ENCODE assay signal across 17 cellular contexts in the genomic region with DNA sequence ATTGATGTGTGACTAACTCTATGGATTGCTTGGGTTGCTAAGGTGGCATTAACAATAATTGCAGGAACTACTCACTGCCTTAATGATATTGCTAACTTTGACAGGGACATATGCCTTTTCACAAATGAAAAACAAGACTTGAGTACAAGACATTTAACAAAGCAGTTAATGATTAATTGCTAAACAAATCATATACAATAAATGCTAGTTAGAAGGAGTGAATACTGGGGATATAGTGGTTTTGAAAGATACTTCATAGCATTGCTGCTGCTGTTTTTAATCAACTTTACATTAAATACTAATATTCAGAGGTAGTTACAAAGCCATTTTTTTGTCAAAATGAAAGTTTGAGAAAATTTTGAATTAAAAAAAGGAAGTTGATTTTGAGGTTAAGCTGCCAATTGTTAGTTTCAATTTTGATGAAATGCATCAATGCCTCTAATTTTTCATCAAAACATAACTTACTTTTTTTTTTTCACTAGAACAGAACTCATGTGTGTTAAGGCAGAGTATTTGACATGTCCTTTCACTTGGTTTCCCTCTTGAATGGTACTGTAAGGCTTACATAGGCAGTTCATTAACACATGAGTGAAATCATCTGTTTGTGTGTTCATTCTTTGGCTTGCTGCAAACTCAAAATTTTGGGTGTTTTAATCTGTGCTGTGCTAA.
DNase-seq lines count a peak whose midpoint lies in the region; ATAC-seq and TF ChIP-seq lines count a peak whose summit lies in the region.
"Had no signal": no experiment of that assay in that cellular context is flagged by ENCODE, and none has a peak within 500 bp of the region (broad histone marks: within the 10 kb centered on the region; RNA-seq: fewer than 3 reads in every experiment).

No MANE protein-coding gene starts in this region.

- H3K4me1 ChIP-seq in OCI-LY3 (ENCODE audit: low read length): peaks cover 40% of the 10 kb centered on the region
- no peaks in the 10 kb centered on the region for H3K4me1 ChIP-seq in trophoblast cell (ENCODE audit: control insufficient read depth in 1 of 2, insufficient read depth in 2 of 2, low read length in 2 of 2)
- H3K4me1 ChIP-seq in ascending aorta: no peaks in the 10 kb centered on the region

- H2AFZ ChIP-seq in OCI-LY3 (ENCODE audit: low read depth, low read length) (no peak overlapping the region), trophoblast cell (ENCODE audit: insufficient read depth, low read length, poor library complexity) (no peak overlapping the region)

- no peak overlapping the region for H3K4ac ChIP-seq in trophoblast cell (ENCODE audit: low read depth, low read length)

- no peak overlapping the region for H2BK5ac ChIP-seq in trophoblast cell (ENCODE audit: low read depth, low read length, poor library complexity)

- H3K23ac ChIP-seq in trophoblast cell (ENCODE audit: low read length): no peak overlapping the region

- H3K4me2 ChIP-seq in OCI-LY3 (ENCODE audit: low read length): peak overlapping the region; percentile 43
- H3K4me2 ChIP-seq in trophoblast cell (ENCODE audit: low read length): no peak overlapping the region

- H2BK120ac ChIP-seq in trophoblast cell (ENCODE audit: insufficient read depth, low read length, poor library complexity): no peak overlapping the region

- no peak overlapping the region for H3K27ac Mint-ChIP-seq in nephron progenitor cell
- H3K27ac Mint-ChIP-seq: activated naive CD4-positive, alpha-beta T cell treated with anti-CD3 and anti-CD28 coated beads for 36 hours; stimulated activated effector memory CD8-positive, alpha-beta T cell treated with anti-CD3 and anti-CD28 coated beads, Interleukin-12 subunit alpha, Interleukin-12 subunit beta, amount 100 ng/mL, for 72 hours had no signal

- no peak overlapping the region for H3K4me3 Mint-ChIP-seq in nephron progenitor cell
- H3K4me3 Mint-ChIP-seq: activated naive CD4-positive, alpha-beta T cell treated with anti-CD3 and anti-CD28 coated beads for 36 hours; central memory CD8-positive, alpha-beta T cell; stimulated activated effector memory CD8-positive, alpha-beta T cell treated with anti-CD3 and anti-CD28 coated beads, Interleukin-12 subunit alpha, Interleukin-12 subunit beta, amount 100 ng/mL, for 72 hours had no signal

- H3K79me1 ChIP-seq in trophoblast cell (ENCODE audit: low read length): no peaks in the 10 kb centered on the region

- H3K27ac ChIP-seq in OCI-LY3 (ENCODE audit: low read length) (no peak overlapping the region), trophoblast cell (ENCODE audit: low read depth, low read length) (no peak overlapping the region), ascending aorta (no peak overlapping the region)
- H3K27ac ChIP-seq: epithelial cell of prostate had no signal

- H3K9ac ChIP-seq in OCI-LY3 (ENCODE audit: low read length): no peak overlapping the region
- H3K9ac ChIP-seq in trophoblast cell (ENCODE audit: low read length): no peak overlapping the region

- no peaks in the 10 kb centered on the region for H3K27me3 Mint-ChIP-seq in nephron progenitor cell (ENCODE audit: low read depth, poor library complexity)
- H3K27me3 Mint-ChIP-seq: central memory CD8-positive, alpha-beta T cell had no signal

- H3K18ac ChIP-seq in trophoblast cell (ENCODE audit: low read length): no peak overlapping the region

- no peak for DNase-seq in trophoblast cell
- no peak for DNase-seq in ascending aorta (ENCODE audit: low spot score in 2 of 2)
- DNase-seq in GOT3 (lab: John Stamatoyannopoulos, UW): no peak
- no peak for DNase-seq in nephron progenitor cell
- DNase-seq: activated naive CD4-positive, alpha-beta T cell treated with anti-CD3 and anti-CD28 coated beads for 36 hours; DMS153; left cardiac atrium; NCI-H2029; retina; stimulated activated CD4-positive, alpha-beta T cell treated with anti-CD3 and anti-CD28 coated beads, Interleukin-4, amount 100 ng/mL, for 1 hour had no signal

- intact Hi-C loops in ascending aorta (cut with DNase I): no loop called here

- peaks cover 5% of the 10 kb centered on the region for H3K36me3 Mint-ChIP-seq in nephron progenitor cell (ENCODE audit: low read depth)
- H3K36me3 Mint-ChIP-seq: stimulated activated effector memory CD8-positive, alpha-beta T cell treated with anti-CD3 and anti-CD28 coated beads, Interleukin-12 subunit alpha, Interleukin-12 subunit beta, amount 100 ng/mL, for 72 hours had no signal

- ATAC-seq in GM18498 (IDR thresholded peaks at IDR 0.05; ENCODE audit: unreplicated experiment): peak; percentile 60
- ATAC-seq in GM19467 (IDR thresholded peaks at IDR 0.05; ENCODE audit: unreplicated experiment): peak; percentile 58
- ATAC-seq in HG03060 (IDR thresholded peaks at IDR 0.05; ENCODE audit: low read depth, unreplicated experiment): peak; percentile 31
- ATAC-seq: left cardiac atrium; stimulated activated effector memory CD8-positive, alpha-beta T cell treated with anti-CD3 and anti-CD28 coated beads, Interleukin-12 subunit alpha, Interleukin-12 subunit beta, amount 100 ng/mL, for 72 hours had no signal

- H3K9me3 ChIP-seq in OCI-LY3 (ENCODE audit: insufficient read depth, low read length) (no peaks in the 10 kb centered on the region), trophoblast cell (ENCODE audit: insufficient read depth, low read depth, low read length) (no peaks in the 10 kb centered on the region), ascending aorta (no peaks in the 10 kb centered on the region)

- no peak for TF ChIP-seq CTCF in OCI-LY3 (IDR thresholded peaks at IDR 0.05; ENCODE audit: low read depth, low read length)
- TF ChIP-seq CTCF in ascending aorta (IDR thresholded peaks at IDR 0.05): no peak
- no peak for TF ChIP-seq CTCF in nephron progenitor cell (IDR thresholded peaks at IDR 0.05)

- H2AK5ac ChIP-seq in trophoblast cell (ENCODE audit: low read length): no peak overlapping the region

- H4K20me1 ChIP-seq in OCI-LY3 (ENCODE audit: insufficient read depth, low read length): no peaks in the 10 kb centered on the region

- no peaks in the 10 kb centered on the region for H3K79me2 ChIP-seq in OCI-LY3 (ENCODE audit: low read length)
- H3K79me2 ChIP-seq in trophoblast cell (ENCODE audit: control insufficient read depth, insufficient read depth, low read length, poor library complexity): no peaks in the 10 kb centered on the region

- H2BK12ac ChIP-seq in trophoblast cell (ENCODE audit: low read length): no peak overlapping the region

- H3K14ac ChIP-seq in trophoblast cell (ENCODE audit: low read length): no peak overlapping the region

- H4K91ac ChIP-seq in trophoblast cell (ENCODE audit: low read depth, low read length): no peak overlapping the region

- H4K8ac ChIP-seq in trophoblast cell (ENCODE audit: low read depth, low read length): no peak overlapping the region

- peaks cover 28% of the 10 kb centered on the region for H3K4me1 Mint-ChIP-seq in nephron progenitor cell
- H3K4me1 Mint-ChIP-seq: central memory CD8-positive, alpha-beta T cell; stimulated activated effector memory CD8-positive, alpha-beta T cell treated with anti-CD3 and anti-CD28 coated beads, Interleukin-12 subunit alpha, Interleukin-12 subunit beta, amount 100 ng/mL, for 72 hours had no signal

- H4K12ac ChIP-seq in trophoblast cell (ENCODE audit: low read depth, low read length): no peak overlapping the region

- H3K27me3 ChIP-seq in OCI-LY3 (ENCODE audit: low read depth, low read length) (no peaks in the 10 kb centered on the region), trophoblast cell (ENCODE audit: insufficient read depth, low read length) (no peaks in the 10 kb centered on the region), ascending aorta (no peaks in the 10 kb centered on the region)

- peaks cover 4% of the 10 kb centered on the region for H3K9me3 Mint-ChIP-seq in nephron progenitor cell

- H3K36me3 ChIP-seq in OCI-LY3 (replicated peaks; ENCODE audit: low read depth, low read length) (no peaks in the 10 kb centered on the region), trophoblast cell (ENCODE audit: control insufficient read depth in 1 of 2, insufficient read depth in 2 of 2, low read length in 2 of 2) (no peaks in the 10 kb centered on the region), ascending aorta (no peaks in the 10 kb centered on the region)

- H3K4me3 ChIP-seq in OCI-LY3 (ENCODE audit: low read length) (no peak overlapping the region), trophoblast cell (ENCODE audit: low read depth, low read length) (no peak overlapping the region), ascending aorta (no peak overlapping the region)
